Comparison of ENCODE assay signal across 9 cellular contexts in genomic region chr4:48129307-48130014, GRCh38. TPM values are rescaled to one million over a fixed set of nuclear protein-coding genes. Genes with fewer than 3 reads are reported as not detected.
A peak's percentile ranks its signal among the peaks of the same experiment; 100 is the strongest.
DNase-seq lines count a peak whose midpoint lies in the region; ATAC-seq and TF ChIP-seq lines count a peak whose summit lies in the region.
"Had no signal": no experiment of that assay in that cellular context is flagged by ENCODE, and none has a peak within 500 bp of the region (broad histone marks: within the 10 kb centered on the region; RNA-seq: fewer than 3 reads in every experiment).

No MANE protein-coding gene starts in this region.

- H3K4me1 ChIP-seq in colonic mucosa = no peaks in the 10 kb centered on the region
- H3K4me1 ChIP-seq: right lobe of liver had no signal

- TF ChIP-seq CTCF in GM12874 (IDR thresholded peaks at IDR 0.05; ENCODE audit: insufficient read depth, low read depth, low read length) (peak; percentile 21; the same call in 1 of the 2 replicates), colonic mucosa (IDR thresholded peaks at IDR 0.05) (no peak), endothelial cell (IDR thresholded peaks at IDR 0.05; ENCODE audit: unreplicated experiment) (no peak)

- H3K36me3 ChIP-seq in colonic mucosa = no peaks in the 10 kb centered on the region
- H3K36me3 ChIP-seq: right lobe of liver had no signal

- no peaks in the 10 kb centered on the region for H3K9me3 ChIP-seq in colonic mucosa
- H3K9me3 ChIP-seq: right lobe of liver had no signal

- no peaks in the 10 kb centered on the region for H3K27me3 ChIP-seq in colonic mucosa
- H3K27me3 ChIP-seq: right lobe of liver had no signal

- H3K27me3 Mint-ChIP-seq in T-helper 2 cell treated with Interferon-gamma antibody and Interleukin-4, amounts not matched to agents 5 μg/mL and 100 μg/mL, for 36 hours (ENCODE audit: low read depth) = no peaks in the 10 kb centered on the region
- no peaks in the 10 kb centered on the region for H3K27me3 Mint-ChIP-seq in endothelial cell (ENCODE audit: unreplicated experiment)

- H3K36me3 Mint-ChIP-seq in T-helper 2 cell treated with Interferon-gamma antibody and Interleukin-4, amounts not matched to agents 5 μg/mL and 100 μg/mL, for 36 hours (ENCODE audit: low read depth) = peaks cover 10% of the 10 kb centered on the region
- H3K36me3 Mint-ChIP-seq in endothelial cell (ENCODE audit: low read depth, unreplicated experiment) = no peaks in the 10 kb centered on the region

- ATAC-seq in GM18868 (IDR thresholded peaks at IDR 0.05; ENCODE audit: unreplicated experiment) = no peak
- ATAC-seq: right lobe of liver had no signal

- peak overlapping the region; percentile 85 for H3K27ac Mint-ChIP-seq in T-helper 2 cell treated with Interferon-gamma antibody and Interleukin-4, amounts not matched to agents 5 μg/mL and 100 μg/mL, for 36 hours
- no peak overlapping the region for H3K27ac Mint-ChIP-seq in endothelial cell (ENCODE audit: unreplicated experiment)

- H3K4me3 ChIP-seq in colonic mucosa = no peak overlapping the region
- H3K4me3 ChIP-seq: right lobe of liver had no signal

- intact Hi-C loops in colonic mucosa (cut with DNase I) = no loop called here

- peaks cover 61% of the 10 kb centered on the region for H3K4me1 Mint-ChIP-seq in T-helper 2 cell treated with Interferon-gamma antibody and Interleukin-4, amounts not matched to agents 5 μg/mL and 100 μg/mL, for 36 hours (ENCODE audit: low read depth)
- no peaks in the 10 kb centered on the region for H3K4me1 Mint-ChIP-seq in endothelial cell (ENCODE audit: unreplicated experiment)

- peak overlapping the region; percentile 78 for H3K4me3 Mint-ChIP-seq in T-helper 2 cell treated with Interferon-gamma antibody and Interleukin-4, amounts not matched to agents 5 μg/mL and 100 μg/mL, for 36 hours
- H3K4me3 Mint-ChIP-seq in endothelial cell (ENCODE audit: unreplicated experiment) = no peak overlapping the region

- no peaks in the 10 kb centered on the region for H3K9me3 Mint-ChIP-seq in T-helper 2 cell treated with Interferon-gamma antibody and Interleukin-4, amounts not matched to agents 5 μg/mL and 100 μg/mL, for 36 hours
- H3K9me3 Mint-ChIP-seq in endothelial cell (ENCODE audit: unreplicated experiment) = no peaks in the 10 kb centered on the region

- H3K9ac ChIP-seq in colonic mucosa (ENCODE audit: low read depth in 2 of 2, low read length in 2 of 2) = no peak overlapping the region

- no peak overlapping the region for H3K27ac ChIP-seq in colonic mucosa
- H3K27ac ChIP-seq: right lobe of liver had no signal

- peak; percentile 42 for DNase-seq in T-helper 2 cell treated with Interferon-gamma antibody and Interleukin-4, amounts not matched to agents 5 μg/mL and 100 μg/mL, for 36 hours (ENCODE audit: low spot score)
- DNase-seq in colonic mucosa (peak; percentile 31), endothelial cell (ENCODE audit: low spot score) (no peak), midbrain (lab: John Stamatoyannopoulos, UW) (no peak), RPMI8226 (no peak)
- peak; percentile 46 for DNase-seq in stimulated activated CD4-positive, alpha-beta T cell treated with anti-CD3 and anti-CD28 coated beads, Interleukin-15, amount 100 ng/mL, for 24 hours

RNA-seq across cellular contexts. Expression of gene TXK, which starts 4.6 kb away (rescaled TPM):
- total RNA-seq in colonic mucosa (under 1 TPM; 0.57 to 0.72 TPM), endothelial cell (ENCODE audit: unreplicated experiment) (0.36 TPM)

Comparison
In these comparisons a context has a peak if more than half of its experiments do, and no peak if none do; other contexts are left out.
1. DNase-seq: peak in T-helper 2 cell treated with Interferon-gamma antibody and Interleukin-4, amounts not matched to agents 5 μg/mL and 100 μg/mL, for 36 hours (single experiment), colonic mucosa (single experiment) and stimulated activated CD4-positive, alpha-beta T cell treated with anti-CD3 and anti-CD28 coated beads, Interleukin-15, amount 100 ng/mL, for 24 hours (single experiment); none in endothelial cell (single experiment), midbrain (single experiment) and RPMI8226 (single experiment).